23 cellular contexts compared by ENCODE assay signal in the genomic region with DNA sequence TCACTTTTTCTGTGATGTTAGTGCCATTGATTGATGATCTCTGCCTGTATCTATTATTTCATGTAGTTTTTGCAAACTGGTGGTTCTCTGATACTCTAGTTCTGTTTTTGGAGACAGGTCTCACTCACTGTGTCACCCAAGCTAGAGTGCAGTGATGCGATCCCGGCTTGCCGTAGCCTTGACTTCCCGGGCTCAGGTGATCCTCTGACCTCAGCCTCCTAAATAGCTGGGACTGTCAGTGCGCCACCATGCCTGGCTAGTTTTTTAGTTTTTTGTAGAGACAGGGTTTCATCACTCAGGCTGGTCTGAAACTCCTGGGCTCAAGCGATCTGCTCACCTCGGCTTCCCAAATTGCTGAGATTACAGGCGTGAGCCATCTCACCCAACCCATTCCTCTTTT. TPM values are rescaled to one million over a fixed set of nuclear protein-coding genes. Genes with fewer than 3 reads are reported as not detected.
A peak's percentile ranks its signal among the peaks of the same experiment; 100 is the strongest.
DNase-seq lines count a peak whose midpoint lies in the region; ATAC-seq and TF ChIP-seq lines count a peak whose summit lies in the region.
"Had no signal": no experiment of that assay in that cellular context is flagged by ENCODE, and none has a peak within 500 bp of the region (broad histone marks: within the 10 kb centered on the region; RNA-seq: fewer than 3 reads in every experiment).

No MANE protein-coding gene starts in this region.

- H4K91ac ChIP-seq in trophoblast cell (ENCODE audit: low read depth, low read length), result peak overlapping the region; percentile 54

- H3K79me1 ChIP-seq in trophoblast cell (ENCODE audit: low read length), result peaks cover 38% of the 10 kb centered on the region

- H3K9me2 ChIP-seq in hepatocyte (replicated peaks; ENCODE audit: insufficient read depth), result no peaks in the 10 kb centered on the region

- H2AFZ ChIP-seq in hepatocyte (no peak overlapping the region), trophoblast cell (ENCODE audit: insufficient read depth, low read length, poor library complexity) (no peak overlapping the region)

- H3K9ac ChIP-seq in trophoblast cell (ENCODE audit: low read length), result no peak overlapping the region

- H2AK5ac ChIP-seq in trophoblast cell (ENCODE audit: low read length), result no peak overlapping the region

- H3K79me2 ChIP-seq in hepatocyte (peaks cover 85% of the 10 kb centered on the region), trophoblast cell (ENCODE audit: control insufficient read depth, insufficient read depth, low read length, poor library complexity) (peaks cover 34% of the 10 kb centered on the region)

- H3K4me3 ChIP-seq in left ventricle myocardium inferior (no peak overlapping the region), hepatocyte (no peak overlapping the region), trophoblast cell (ENCODE audit: low read depth, low read length) (no peak overlapping the region)
- H3K4me3 ChIP-seq: ovary had no signal

- intact Hi-C loops in left ventricle myocardium inferior (cut with micrococcal nuclease), result no loop called here
- intact Hi-C loops in Right ventricle myocardium superior (cut with DNase I), result no loop called here

- H3K18ac ChIP-seq in trophoblast cell (ENCODE audit: low read length), result peak overlapping the region; percentile 14

- H3K27ac ChIP-seq in left ventricle myocardium inferior (replicated peaks) (peak overlapping the region; percentile 92), hepatocyte (peak overlapping the region; percentile 97), trophoblast cell (ENCODE audit: low read depth, low read length) (peak overlapping the region; percentile 48)
- H3K27ac ChIP-seq: WERI-Rb-1 had no signal

- ATAC-seq in Right ventricle myocardium superior (ENCODE audit: poor library complexity) (no peak), HG02852 (IDR thresholded peaks at IDR 0.05; ENCODE audit: unreplicated experiment) (no peak)
- ATAC-seq: naive thymus-derived CD4-positive, alpha-beta T cell; right cardiac atrium had no signal

- H2BK12ac ChIP-seq in trophoblast cell (ENCODE audit: low read length), result no peak overlapping the region

- no peak overlapping the region for H2BK5ac ChIP-seq in trophoblast cell (ENCODE audit: low read depth, low read length, poor library complexity)

- H3K4me1 ChIP-seq in left ventricle myocardium inferior (peaks cover 99% of the 10 kb centered on the region), hepatocyte (ENCODE audit: insufficient read depth) (peaks cover 82% of the 10 kb centered on the region), trophoblast cell (ENCODE audit: control insufficient read depth in 1 of 2, insufficient read depth in 2 of 2, low read length in 2 of 2) (peaks cover 31 to 63% of the 10 kb centered on the region in 2 experiments)

- H4K8ac ChIP-seq in trophoblast cell (ENCODE audit: low read depth, low read length), result no peak overlapping the region

- no peaks in the 10 kb centered on the region for H3K27me3 ChIP-seq in left ventricle myocardium inferior (ENCODE audit: low read depth)
- no peaks in the 10 kb centered on the region for H3K27me3 ChIP-seq in hepatocyte
- no peaks in the 10 kb centered on the region for H3K27me3 ChIP-seq in trophoblast cell (ENCODE audit: insufficient read depth, low read length)
- H3K27me3 ChIP-seq: BE2C, ovary had no signal

- H3K4ac ChIP-seq in trophoblast cell (ENCODE audit: low read depth, low read length), result peak overlapping the region; percentile 96

- DNase-seq in left ventricle myocardium inferior (no peak), Right ventricle myocardium superior (no peak), hepatocyte (ENCODE audit: low spot score) (no peak), trophoblast cell (peak in 1 of 2 donors; percentile 36), COLO829 (ENCODE audit: low spot score) (no peak), hypothalamus (lab: John Stamatoyannopoulos, UW) (no peak), ecto neural progenitor cell (ENCODE audit: low spot score) (no peak)
- DNase-seq: activated CD4-positive, alpha-beta T cell treated with anti-CD3 and anti-CD28 coated beads, Interleukin-2, amount 10 ng/mL, durations not matched to agents 7 days and 5 days; activated naive CD4-positive, alpha-beta T cell treated with anti-CD3 and anti-CD28 coated beads, Interleukin-2, amount 10 ng/mL, durations not matched to agents 7 days and 5 days; activated T-cell treated with anti-CD3 and anti-CD28 coated beads, Interleukin-2, amount 50 U/mL, for 48 hours; amygdala; BE2C; caudate nucleus; COR-L47; Karpas-422; kidney glomerular epithelial cell; naive thymus-derived CD4-positive, alpha-beta T cell; NCI-H187 treated with DMSO at 0.1 percent for 48 hours; NCI-H69; WERI-Rb-1 had no signal

- H4K12ac ChIP-seq in trophoblast cell (ENCODE audit: low read depth, low read length), result peak overlapping the region; percentile 16

- no peaks in the 10 kb centered on the region for H3K9me3 ChIP-seq in left ventricle myocardium inferior (replicated peaks)
- no peaks in the 10 kb centered on the region for H3K9me3 ChIP-seq in hepatocyte (ENCODE audit: low read depth)
- no peaks in the 10 kb centered on the region for H3K9me3 ChIP-seq in trophoblast cell (ENCODE audit: insufficient read depth, low read depth, low read length)
- H3K9me3 ChIP-seq: BE2C, ovary had no signal

- no peak overlapping the region for H2BK120ac ChIP-seq in trophoblast cell (ENCODE audit: insufficient read depth, low read length, poor library complexity)

- H3K4me2 ChIP-seq in hepatocyte, result no peak overlapping the region
- no peak overlapping the region for H3K4me2 ChIP-seq in trophoblast cell (ENCODE audit: low read length)

- no peak for TF ChIP-seq CTCF in left ventricle myocardium inferior (IDR thresholded peaks at IDR 0.05; ENCODE audit: borderline replicate concordance)
- no peak for TF ChIP-seq CTCF in hepatocyte (IDR thresholded peaks at IDR 0.05; ENCODE audit: poor library complexity)

- H3K14ac ChIP-seq in trophoblast cell (ENCODE audit: low read length), result peak overlapping the region; percentile 17

- WGBS in hepatocyte (ENCODE audit: low lambda C conversion rate, missing lambda C conversion rate), result 92% methylated on average over 8 of the region's 8 CpGs
- no CpG with 5 or more reads among the region's 8 CpGs for WGBS in trophoblast cell (ENCODE audit: extremely low coverage, insufficient coverage, insufficient read length)

- H4K20me1 ChIP-seq in hepatocyte (ENCODE audit: insufficient read depth, poor library complexity, severe bottlenecking), result peaks cover 6% of the 10 kb centered on the region

- no peak overlapping the region for H3K23ac ChIP-seq in trophoblast cell (ENCODE audit: low read length)

- H3K36me3 ChIP-seq in left ventricle myocardium inferior (no peaks in the 10 kb centered on the region), hepatocyte (replicated peaks; ENCODE audit: insufficient read depth, low read depth) (no peaks in the 10 kb centered on the region), trophoblast cell (ENCODE audit: control insufficient read depth in 1 of 2, insufficient read depth in 2 of 2, low read length in 2 of 2) (peaks cover 0 to 2% of the 10 kb centered on the region in 2 experiments)
- H3K36me3 ChIP-seq: BE2C, ovary, WERI-Rb-1 had no signal

RNA-seq across cellular contexts. Expression of a gene that starts 16.4 kb away (rescaled TPM):
- 121 TPM for total RNA-seq in left ventricle myocardium inferior
- 107 TPM for total RNA-seq in Right ventricle myocardium superior
- 82.2 and 87.2 TPM in 2 replicates for total RNA-seq in hepatocyte
- 37.2 and 50.4 TPM in 2 replicates for polyA plus RNA-seq in hepatocyte
- 102 and 105 TPM in 2 replicates for polyA plus RNA-seq in trophoblast cell (2013)
